In the genomic region with DNA sequence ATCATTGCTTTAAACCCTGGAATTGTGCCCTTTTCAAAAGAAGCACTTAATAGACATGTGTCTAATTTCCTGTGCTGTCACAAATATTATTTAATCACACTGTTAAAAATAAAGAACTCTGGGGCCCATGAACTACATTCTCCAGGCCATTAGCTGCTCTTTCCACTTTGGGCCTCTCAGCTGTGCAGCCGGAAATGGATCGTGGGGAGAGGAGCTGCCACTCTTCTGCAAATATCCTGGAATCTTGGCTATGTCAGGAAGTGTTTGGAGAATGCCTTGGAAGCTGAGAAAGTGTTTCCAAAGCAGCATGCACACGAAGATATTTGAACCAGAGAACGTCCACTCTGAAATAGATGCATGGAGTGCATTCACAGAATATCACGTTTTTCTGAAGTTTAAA, we compare ENCODE assay signal across 1 cellular context.
TF ChIP-seq lines count a peak whose summit lies in the region.

No MANE protein-coding gene starts in this region.

TF ChIP-seq in HepG2, 621 proteins besides CTCF, POLR2A, EP300 and RAD21 (continued from another document):
- TF ChIP-seq ZNF280D (CRISPR knock-in tag; IDR thresholded peaks at IDR 0.05), result no peak
